In the genomic region with DNA sequence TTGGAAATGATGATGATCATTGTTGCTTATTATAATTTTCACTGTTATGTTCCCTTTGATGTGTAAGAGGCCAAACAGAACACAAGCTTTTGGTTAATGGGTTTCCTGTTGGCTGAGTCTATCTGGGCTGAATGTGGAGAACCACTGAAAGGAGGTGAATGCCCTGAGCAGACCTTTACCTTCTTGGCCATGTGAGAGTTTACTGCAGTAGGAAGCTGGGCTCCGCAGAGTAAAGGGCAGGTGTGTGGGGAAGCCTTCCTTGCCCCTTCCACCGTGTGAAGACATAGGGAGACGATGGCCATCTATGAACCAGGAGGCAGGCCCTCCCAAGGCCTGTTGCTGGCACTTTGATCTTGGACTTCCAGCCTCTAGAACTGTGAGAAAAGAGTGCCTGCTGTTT, we compare ENCODE assay signal across 1 cellular context.
TF ChIP-seq lines count a peak whose summit lies in the region.

No MANE protein-coding gene starts in this region.

TF ChIP-seq in HepG2, 621 proteins besides CTCF, POLR2A, EP300 and RAD21 (continued from another document):
- TF ChIP-seq, protein P1, sequence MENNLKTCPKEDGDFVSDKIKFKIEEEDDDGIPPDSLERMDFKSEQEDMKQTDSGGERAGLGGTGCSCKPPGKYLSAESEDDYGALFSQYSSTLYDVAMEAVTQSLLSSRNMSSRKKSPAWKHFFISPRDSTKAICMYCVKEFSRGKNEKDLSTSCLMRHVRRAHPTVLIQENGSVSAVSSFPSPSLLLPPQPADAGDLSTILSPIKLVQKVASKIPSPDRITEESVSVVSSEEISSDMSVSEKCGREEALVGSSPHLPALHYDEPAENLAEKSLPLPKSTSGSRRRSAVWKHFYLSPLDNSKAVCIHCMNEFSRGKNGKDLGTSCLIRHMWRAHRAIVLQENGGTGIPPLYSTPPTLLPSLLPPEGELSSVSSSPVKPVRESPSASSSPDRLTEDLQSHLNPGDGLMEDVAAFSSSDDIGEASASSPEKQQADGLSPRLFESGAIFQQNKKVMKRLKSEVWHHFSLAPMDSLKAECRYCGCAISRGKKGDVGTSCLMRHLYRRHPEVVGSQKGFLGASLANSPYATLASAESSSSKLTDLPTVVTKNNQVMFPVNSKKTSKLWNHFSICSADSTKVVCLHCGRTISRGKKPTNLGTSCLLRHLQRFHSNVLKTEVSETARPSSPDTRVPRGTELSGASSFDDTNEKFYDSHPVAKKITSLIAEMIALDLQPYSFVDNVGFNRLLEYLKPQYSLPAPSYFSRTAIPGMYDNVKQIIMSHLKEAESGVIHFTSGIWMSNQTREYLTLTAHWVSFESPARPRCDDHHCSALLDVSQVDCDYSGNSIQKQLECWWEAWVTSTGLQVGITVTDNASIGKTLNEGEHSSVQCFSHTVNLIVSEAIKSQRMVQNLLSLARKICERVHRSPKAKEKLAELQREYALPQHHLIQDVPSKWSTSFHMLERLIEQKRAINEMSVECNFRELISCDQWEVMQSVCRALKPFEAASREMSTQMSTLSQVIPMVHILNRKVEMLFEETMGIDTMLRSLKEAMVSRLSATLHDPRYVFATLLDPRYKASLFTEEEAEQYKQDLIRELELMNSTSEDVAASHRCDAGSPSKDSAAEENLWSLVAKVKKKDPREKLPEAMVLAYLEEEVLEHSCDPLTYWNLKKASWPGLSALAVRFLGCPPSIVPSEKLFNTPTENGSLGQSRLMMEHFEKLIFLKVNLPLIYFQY (CRISPR knock-in tag; IDR thresholded peaks at IDR 0.05; ENCODE audit: borderline replicate concordance), result no peak
- TF ChIP-seq, protein P2, sequence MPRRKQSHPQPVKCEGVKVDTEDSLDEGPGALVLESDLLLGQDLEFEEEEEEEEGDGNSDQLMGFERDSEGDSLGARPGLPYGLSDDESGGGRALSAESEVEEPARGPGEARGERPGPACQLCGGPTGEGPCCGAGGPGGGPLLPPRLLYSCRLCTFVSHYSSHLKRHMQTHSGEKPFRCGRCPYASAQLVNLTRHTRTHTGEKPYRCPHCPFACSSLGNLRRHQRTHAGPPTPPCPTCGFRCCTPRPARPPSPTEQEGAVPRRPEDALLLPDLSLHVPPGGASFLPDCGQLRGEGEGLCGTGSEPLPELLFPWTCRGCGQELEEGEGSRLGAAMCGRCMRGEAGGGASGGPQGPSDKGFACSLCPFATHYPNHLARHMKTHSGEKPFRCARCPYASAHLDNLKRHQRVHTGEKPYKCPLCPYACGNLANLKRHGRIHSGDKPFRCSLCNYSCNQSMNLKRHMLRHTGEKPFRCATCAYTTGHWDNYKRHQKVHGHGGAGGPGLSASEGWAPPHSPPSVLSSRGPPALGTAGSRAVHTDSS (CRISPR knock-in tag; conservative IDR thresholded peaks at IDR 0.05), result no peak
- TF ChIP-seq NAIF1 (CRISPR knock-in tag; IDR thresholded peaks at IDR 0.05; ENCODE audit: borderline replicate concordance) (no peak), ZNF124 (CRISPR knock-in tag; IDR thresholded peaks at IDR 0.05) (no peak), NR2C2 (CRISPR knock-in tag; IDR thresholded peaks at IDR 0.05; ENCODE audit: borderline replicate concordance) (no peak), DR1 (CRISPR knock-in tag; IDR thresholded peaks at IDR 0.05) (no peak)
- TF ChIP-seq, protein P3, sequence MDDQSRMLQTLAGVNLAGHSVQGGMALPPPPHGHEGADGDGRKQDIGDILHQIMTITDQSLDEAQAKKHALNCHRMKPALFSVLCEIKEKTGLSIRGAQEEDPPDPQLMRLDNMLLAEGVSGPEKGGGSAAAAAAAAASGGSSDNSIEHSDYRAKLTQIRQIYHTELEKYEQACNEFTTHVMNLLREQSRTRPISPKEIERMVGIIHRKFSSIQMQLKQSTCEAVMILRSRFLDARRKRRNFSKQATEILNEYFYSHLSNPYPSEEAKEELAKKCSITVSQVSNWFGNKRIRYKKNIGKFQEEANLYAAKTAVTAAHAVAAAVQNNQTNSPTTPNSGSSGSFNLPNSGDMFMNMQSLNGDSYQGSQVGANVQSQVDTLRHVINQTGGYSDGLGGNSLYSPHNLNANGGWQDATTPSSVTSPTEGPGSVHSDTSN (CRISPR knock-in tag; IDR thresholded peaks at IDR 0.05; ENCODE audit: borderline replicate concordance), result no peak
- TF ChIP-seq, protein P4, sequence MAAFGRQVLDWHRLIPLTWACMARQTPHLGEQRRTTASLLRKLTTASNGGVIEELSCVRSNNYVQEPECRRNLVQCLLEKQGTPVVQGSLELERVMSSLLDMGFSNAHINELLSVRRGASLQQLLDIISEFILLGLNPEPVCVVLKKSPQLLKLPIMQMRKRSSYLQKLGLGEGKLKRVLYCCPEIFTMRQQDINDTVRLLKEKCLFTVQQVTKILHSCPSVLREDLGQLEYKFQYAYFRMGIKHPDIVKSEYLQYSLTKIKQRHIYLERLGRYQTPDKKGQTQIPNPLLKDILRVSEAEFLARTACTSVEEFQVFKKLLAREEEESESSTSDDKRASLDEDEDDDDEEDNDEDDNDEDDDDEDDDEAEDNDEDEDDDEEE (CRISPR knock-in tag; IDR thresholded peaks at IDR 0.05), result no peak
TF ChIP-seq in HepG2: peak in this region for 0.
